In the genomic region with DNA sequence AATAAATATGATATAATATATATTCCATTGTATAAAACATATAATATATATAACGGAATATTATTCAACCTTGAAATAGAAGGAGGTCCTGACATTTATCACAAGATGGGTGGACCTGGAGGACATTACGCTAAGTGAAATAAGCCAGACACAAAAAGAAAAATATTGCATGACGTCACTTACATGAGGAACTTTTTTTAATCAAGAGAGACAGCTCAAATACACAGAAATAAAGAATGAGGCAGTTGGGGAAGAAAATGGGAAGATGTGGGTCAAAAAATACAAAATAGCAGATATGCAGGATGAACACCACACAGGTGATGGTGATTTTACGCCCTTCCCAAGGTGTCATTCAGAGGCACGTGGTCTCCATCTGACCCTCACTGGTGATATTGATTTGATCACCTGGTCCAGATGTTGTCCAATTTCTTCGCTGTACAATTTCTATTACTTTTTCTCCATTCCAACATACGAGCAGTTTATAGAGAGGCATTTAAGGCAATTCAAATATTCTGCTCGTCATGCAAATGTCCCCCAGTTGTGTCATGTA, we compare ENCODE assay signal across 8 cellular contexts. TPM values are rescaled to one million over a fixed set of nuclear protein-coding genes. Genes with fewer than 3 reads are reported as not detected.
DNase-seq lines count a peak whose midpoint lies in the region; ATAC-seq and TF ChIP-seq lines count a peak whose summit lies in the region.

No MANE protein-coding gene starts in this region.

- H3K36me3 ChIP-seq in kidney epithelial cell (ENCODE audit: control insufficient read depth, insufficient read depth, low read length): no peaks in the 10 kb centered on the region
- no peaks in the 10 kb centered on the region for H3K36me3 ChIP-seq in thyroid gland

- DNase-seq in kidney epithelial cell (ENCODE audit: low read depth) (no peak), thyroid gland (no peak), omental fat pad (ENCODE audit: low spot score) (no peak), hepatic stellate cell (ENCODE audit: low spot score) (no peak)
- no peak for DNase-seq in central memory CD4-positive, alpha-beta T cell

- peak overlapping the region; percentile 79 for H3K27ac ChIP-seq in angular gyrus (ENCODE audit: low read depth, low read length)
- peak overlapping the region in 2 of 3 donors; percentile 71 to 85 for H3K27ac ChIP-seq in thyroid gland

- H3K4me1 ChIP-seq in thyroid gland: peaks cover 6 to 10% of the 10 kb centered on the region in 2 donors

- ATAC-seq in GM18870 (IDR thresholded peaks at IDR 0.05; ENCODE audit: unreplicated experiment): peak; percentile 9
- peak; percentile 11 for ATAC-seq in HG03460 (IDR thresholded peaks at IDR 0.05; ENCODE audit: unreplicated experiment)
- ATAC-seq in omental fat pad (ENCODE audit: low FRiP score): no peak

- TF ChIP-seq CTCF in kidney epithelial cell (IDR thresholded peaks at IDR 0.05; ENCODE audit: insufficient read depth, low read length, poor library complexity, severe bottlenecking): no peak
- no peak for TF ChIP-seq CTCF in thyroid gland (IDR thresholded peaks at IDR 0.05)
- TF ChIP-seq CTCF in omental fat pad (IDR thresholded peaks at IDR 0.05): no peak

- no peaks in the 10 kb centered on the region for H3K9me3 ChIP-seq in thyroid gland

- TF ChIP-seq POLR2A in thyroid gland (IDR thresholded peaks at IDR 0.05): no peak

- peak overlapping the region; percentile 99 for H3K4me3 ChIP-seq in kidney epithelial cell (ENCODE audit: low read depth, low read length)
- peak overlapping the region; percentile 66 to 94 (median 88) for H3K4me3 ChIP-seq in thyroid gland (replicated peaks in 1 of 3)

- 29 to 35% methylated on average over 8 of the region's 8 CpGs for WGBS in thyroid gland, 2 donors

- intact Hi-C loops in thyroid gland (cut with DNase I): loop anchor here (10.0 kb wide), 1 partner anchor 665 kb away; no protein-coding TSS in a partner anchor

- no peaks in the 10 kb centered on the region for H3K27me3 ChIP-seq in kidney epithelial cell (ENCODE audit: control insufficient read depth, insufficient read depth, low read length)
- no peaks in the 10 kb centered on the region for H3K27me3 ChIP-seq in thyroid gland

RNA-seq across cellular contexts. Expression of a gene that starts 0.5 kb away (rescaled TPM):
- total RNA-seq in kidney epithelial cell: 21.3 and 22.9 TPM in 2 replicates
- total RNA-seq in thyroid gland: 10 to 100 TPM; 18.0 to 27.2 (median 21.2) TPM
- 10 to 100 TPM; 18.2 to 33.5 (median 19.0) TPM for total RNA-seq in omental fat pad

RNA-seq across cellular contexts. Expression of a gene that starts 12.9 kb away (rescaled TPM):
- total RNA-seq in kidney epithelial cell (not detected in 2 replicates), thyroid gland (not detected), omental fat pad (not detected)

RNA-seq across cellular contexts. Expression of a gene that starts 24.1 kb away (rescaled TPM):
- total RNA-seq in kidney epithelial cell: not detected in 2 replicates
- total RNA-seq in thyroid gland: not detected
- not detected for total RNA-seq in omental fat pad

RNA-seq across cellular contexts. Expression of a gene that starts 32.4 kb away (rescaled TPM):
- total RNA-seq in kidney epithelial cell: not detected in 2 replicates
- total RNA-seq in thyroid gland: not detected
- not detected for total RNA-seq in omental fat pad

RNA-seq across cellular contexts. Expression of a gene that starts 39.1 kb away (rescaled TPM):
- total RNA-seq in kidney epithelial cell (0.41 TPM in 1 of 2 replicates, not detected in the other), thyroid gland (under 1 TPM in 1 of 4 donors, not detected in 3; 0.54 TPM), omental fat pad (not detected)
